Comparison of ENCODE assay signal across 13 cellular contexts in genomic region chr22:20174785-20175596, GRCh38. TPM values are rescaled to one million over a fixed set of nuclear protein-coding genes. Genes with fewer than 3 reads are reported as not detected.
DNase-seq lines count a peak whose midpoint lies in the region; ATAC-seq and TF ChIP-seq lines count a peak whose summit lies in the region.
"Had no signal": no experiment of that assay in that cellular context is flagged by ENCODE, and none has a peak within 500 bp of the region (broad histone marks: within the 10 kb centered on the region; RNA-seq: fewer than 3 reads in every experiment).

No MANE protein-coding gene starts in this region.

- H3K27ac ChIP-seq in HEK293 (ENCODE audit: extremely low read depth, low read depth, low read length) = no peak overlapping the region

- H3K27ac Mint-ChIP-seq in stimulated activated naive CD8-positive, alpha-beta T cell treated with anti-CD3 and anti-CD28 coated beads, Interleukin-15, amount 100 ng/mL, for 72 hours = no peak overlapping the region
- H3K27ac Mint-ChIP-seq: mesothelial cell of epicardium; T-helper 1 cell treated with Interleukin-12 subunit alpha and Interleukin-12 subunit beta and Interleukin-4 antibody, amounts not matched to agents 30 μg/mL and 1 μg/mL, for 36 hours had no signal

- CTCF ChIA-PET in HEK293 (lab: Yijun Ruan, JAX) = interaction anchor here (0.7 to 3.1 kb wide), 5 partner anchors 13 to 117 kb away, joined by 3 to 12 read pairs (median 3); no protein-coding TSS in a partner anchor

- DNase-seq in BE2C = peak; percentile 39
- peak; percentile 18 for DNase-seq in UCSD-AML1 (lab: John Stamatoyannopoulos, UW; ENCODE audit: unreplicated experiment)
- DNase-seq in left colon = no peak
- DNase-seq in stimulated activated naive CD8-positive, alpha-beta T cell treated with anti-CD3 and anti-CD28 coated beads, Interleukin-15, amount 100 ng/mL, for 72 hours = no peak
- no peak for DNase-seq in SHP77 treated with DMSO at 0.1 percent for 48 hours (lab: John Stamatoyannopoulos, UW)
- DNase-seq: DMS79 treated with DMSO at 0.1 percent for 48 hours; stimulated activated naive CD8-positive, alpha-beta T cell treated with anti-CD3 and anti-CD28 coated beads, Interleukin-15, Interleukin-2, amounts not matched to agents 100 U/mL and 50 U/mL, for 24 hours had no signal

- ATAC-seq in left colon (peak; percentile 56), HG03097 (IDR thresholded peaks at IDR 0.05; ENCODE audit: low FRiP score, unreplicated experiment) (no peak), GM21737 (IDR thresholded peaks at IDR 0.05; ENCODE audit: unreplicated experiment) (no peak)
- ATAC-seq in stimulated activated naive CD8-positive, alpha-beta T cell treated with anti-CD3 and anti-CD28 coated beads, Interleukin-15, amount 100 ng/mL, for 72 hours = no peak
- ATAC-seq: stimulated activated naive CD8-positive, alpha-beta T cell treated with anti-CD3 and anti-CD28 coated beads, Interleukin-15, Interleukin-2, amounts not matched to agents 100 U/mL and 50 U/mL, for 24 hours had no signal

- no peak overlapping the region for H3K4me3 ChIP-seq in BE2C (ENCODE audit: low read depth, low read length)
- no peak overlapping the region for H3K4me3 ChIP-seq in HEK293 (ENCODE audit: low read depth, low read length)

- H3K9me3 Mint-ChIP-seq in stimulated activated naive CD8-positive, alpha-beta T cell treated with anti-CD3 and anti-CD28 coated beads, Interleukin-15, amount 100 ng/mL, for 72 hours = no peaks in the 10 kb centered on the region
- H3K9me3 Mint-ChIP-seq: brain; mesothelial cell of epicardium; T-helper 1 cell treated with Interleukin-12 subunit alpha and Interleukin-12 subunit beta and Interleukin-4 antibody, amounts not matched to agents 30 μg/mL and 1 μg/mL, for 36 hours had no signal

- H3K4me3 Mint-ChIP-seq in stimulated activated naive CD8-positive, alpha-beta T cell treated with anti-CD3 and anti-CD28 coated beads, Interleukin-15, amount 100 ng/mL, for 72 hours = no peak overlapping the region
- H3K4me3 Mint-ChIP-seq: mesothelial cell of epicardium; T-helper 1 cell treated with Interleukin-12 subunit alpha and Interleukin-12 subunit beta and Interleukin-4 antibody, amounts not matched to agents 30 μg/mL and 1 μg/mL, for 36 hours had no signal

- H3K4me1 Mint-ChIP-seq in stimulated activated naive CD8-positive, alpha-beta T cell treated with anti-CD3 and anti-CD28 coated beads, Interleukin-15, amount 100 ng/mL, for 72 hours = no peaks in the 10 kb centered on the region

- no peaks in the 10 kb centered on the region for H3K9me3 ChIP-seq in BE2C
- no peaks in the 10 kb centered on the region for H3K9me3 ChIP-seq in HEK293 (ENCODE audit: control insufficient read depth, insufficient read depth, low read depth, low read length)

- no peaks in the 10 kb centered on the region for H3K27me3 Mint-ChIP-seq in stimulated activated naive CD8-positive, alpha-beta T cell treated with anti-CD3 and anti-CD28 coated beads, Interleukin-15, amount 100 ng/mL, for 72 hours

- POLR2A ChIA-PET in HEK293 (lab: Yijun Ruan, JAX) = interaction anchor here (0.6 kb wide), 1 partner anchor 114 kb away, joined by 5 read pairs; no protein-coding TSS in a partner anchor

- intact Hi-C loops in left colon (cut with DNase I, micrococcal nuclease) = no loop called here

- H3K27me3 ChIP-seq in BE2C = no peaks in the 10 kb centered on the region

- TF ChIP-seq CTCF in BE2C (IDR thresholded peaks at IDR 0.05; ENCODE audit: low read depth, low read length) (peak; percentile 34), HEK293 (tag by site-specific recombination; IDR thresholded peaks at IDR 0.05) (peak; percentile 61)

- H3K4me1 ChIP-seq in BE2C (no peaks in the 10 kb centered on the region), HEK293 (ENCODE audit: control insufficient read depth, insufficient read depth, low read length) (peaks cover 2% of the 10 kb centered on the region; the same call in 1 of the 2 replicates)

- H3K36me3 ChIP-seq in BE2C (no peaks in the 10 kb centered on the region), HEK293 (ENCODE audit: control insufficient read depth in 2 of 2, insufficient read depth in 1 of 2, low read length in 2 of 2) (no peaks in the 10 kb centered on the region)

TF ChIP-seq in HEK293, 187 proteins besides CTCF, POLR2A, EP300 and RAD21:
- TF ChIP-seq, protein P1, sequence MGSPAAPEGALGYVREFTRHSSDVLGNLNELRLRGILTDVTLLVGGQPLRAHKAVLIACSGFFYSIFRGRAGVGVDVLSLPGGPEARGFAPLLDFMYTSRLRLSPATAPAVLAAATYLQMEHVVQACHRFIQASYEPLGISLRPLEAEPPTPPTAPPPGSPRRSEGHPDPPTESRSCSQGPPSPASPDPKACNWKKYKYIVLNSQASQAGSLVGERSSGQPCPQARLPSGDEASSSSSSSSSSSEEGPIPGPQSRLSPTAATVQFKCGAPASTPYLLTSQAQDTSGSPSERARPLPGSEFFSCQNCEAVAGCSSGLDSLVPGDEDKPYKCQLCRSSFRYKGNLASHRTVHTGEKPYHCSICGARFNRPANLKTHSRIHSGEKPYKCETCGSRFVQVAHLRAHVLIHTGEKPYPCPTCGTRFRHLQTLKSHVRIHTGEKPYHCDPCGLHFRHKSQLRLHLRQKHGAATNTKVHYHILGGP (tag by site-specific recombination; IDR thresholded peaks at IDR 0.05) = no peak
- TF ChIP-seq, protein P2, sequence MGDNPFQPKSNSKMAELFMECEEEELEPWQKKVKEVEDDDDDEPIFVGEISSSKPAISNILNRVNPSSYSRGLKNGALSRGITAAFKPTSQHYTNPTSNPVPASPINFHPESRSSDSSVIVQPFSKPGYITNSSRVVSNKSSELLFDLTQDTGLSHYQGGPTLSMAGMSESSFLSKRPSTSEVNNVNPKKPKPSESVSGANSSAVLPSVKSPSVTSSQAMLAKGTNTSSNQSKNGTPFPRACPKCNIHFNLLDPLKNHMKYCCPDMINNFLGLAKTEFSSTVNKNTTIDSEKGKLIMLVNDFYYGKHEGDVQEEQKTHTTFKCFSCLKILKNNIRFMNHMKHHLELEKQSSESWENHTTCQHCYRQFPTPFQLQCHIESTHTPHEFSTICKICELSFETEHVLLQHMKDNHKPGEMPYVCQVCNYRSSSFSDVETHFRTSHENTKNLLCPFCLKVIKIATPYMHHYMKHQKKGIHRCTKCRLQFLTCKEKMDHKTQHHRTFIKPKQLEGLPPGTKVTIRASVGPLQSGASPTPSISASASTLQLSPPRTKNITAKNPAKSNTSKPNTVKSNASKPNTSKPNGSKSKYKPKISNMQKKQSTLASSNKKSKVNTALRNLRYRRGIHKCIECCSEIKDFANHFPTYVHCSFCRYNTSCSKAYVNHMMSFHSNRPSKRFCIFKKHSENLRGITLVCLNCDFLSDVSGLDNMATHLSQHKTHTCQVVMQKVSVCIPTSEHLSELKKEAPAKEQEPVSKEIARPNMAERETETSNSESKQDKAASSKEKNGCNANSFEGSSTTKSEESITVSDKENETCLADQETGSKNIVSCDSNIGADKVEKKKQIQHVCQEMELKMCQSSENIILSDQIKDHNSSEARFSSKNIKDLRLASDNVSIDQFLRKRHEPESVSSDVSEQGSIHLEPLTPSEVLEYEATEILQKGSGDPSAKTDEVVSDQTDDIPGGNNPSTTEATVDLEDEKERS (tag by site-specific recombination; IDR thresholded peaks at IDR 0.05) = no peak
- peak; percentile 80 for TF ChIP-seq ZFP3 (tag by site-specific recombination; IDR thresholded peaks at IDR 0.05; ENCODE audit: low read depth)
- TF ChIP-seq PATZ1 (tag by site-specific recombination; IDR thresholded peaks at IDR 0.05) = peak; percentile 29; the same call in 1 of the 2 replicates
- 0 out of 2 replicates have a peak, but pooled peaks have one; percentile 11 for TF ChIP-seq ZNF600 (tag by site-specific recombination; IDR thresholded peaks at IDR 0.05)
- TF ChIP-seq ZNF157 (tag by site-specific recombination; IDR thresholded peaks at IDR 0.05) = no peak
- no peak for TF ChIP-seq SALL2 (tag by site-specific recombination; IDR thresholded peaks at IDR 0.05; ENCODE audit: borderline replicate concordance)
- TF ChIP-seq ZNF155 (tag by site-specific recombination; IDR thresholded peaks at IDR 0.05) = no peak
- TF ChIP-seq ZBTB17 (tag by site-specific recombination; IDR thresholded peaks at IDR 0.05) = 0 out of 2 replicates have a peak, but pooled peaks have one; percentile 32

RNA-seq across cellular contexts. Expression of gene CCDC188, which starts 24.1 kb away (rescaled TPM):
- polyA plus RNA-seq in BE2C (2012; ENCODE audit: insufficient read depth, insufficient read length, low read depth) = 24.1 TPM
- 1 to 10 TPM in 1 of 2 donors, under 1 TPM in 1; 0.58 to 1.5 TPM for total RNA-seq in left colon
- total RNA-seq: mesothelial cell of epicardium had no signal

RNA-seq across cellular contexts. Expression of gene ZDHHC8, which starts 43.4 kb away (rescaled TPM):
- 189 TPM for polyA plus RNA-seq in BE2C (2012; ENCODE audit: insufficient read depth, insufficient read length, low read depth)
- total RNA-seq in left colon = 10 to 100 TPM; 36.9 to 37.0 TPM

RNA-seq across cellular contexts. Expression of gene TRMT2A, which starts 58.0 kb away (rescaled TPM):
- polyA plus RNA-seq in BE2C (2012; ENCODE audit: insufficient read depth, insufficient read length, low read depth) = 221 TPM
- 10 to 100 TPM; 33.3 to 36.4 TPM for total RNA-seq in left colon

RNA-seq across cellular contexts. Expression of gene RANBP1, which starts 59.1 kb away (rescaled TPM):
- polyA plus RNA-seq in BE2C (2012; ENCODE audit: insufficient read depth, insufficient read length, low read depth) = 518 TPM
- total RNA-seq in left colon = 10 to 100 TPM; 57.2 to 80.3 TPM

Comparison
In these comparisons a context has a peak if more than half of its experiments do, and no peak if none do; other contexts are left out.
1. DNase-seq: peak in BE2C (single experiment) and UCSD-AML1 (single experiment); none in left colon (0 of 2), stimulated activated naive CD8-positive, alpha-beta T cell treated with anti-CD3 and anti-CD28 coated beads, Interleukin-15, amount 100 ng/mL, for 72 hours (0 of 2) and SHP77 treated with DMSO at 0.1 percent for 48 hours (single experiment).